23 cellular contexts compared by ENCODE assay signal in genomic region chr20:16611832-16612231, GRCh38.
"Had no signal": no experiment of that assay in that cellular context is flagged by ENCODE, and none has a peak within 500 bp of the region (broad histone marks: within the 10 kb centered on the region; RNA-seq: fewer than 3 reads in every experiment).

No MANE protein-coding gene starts in this region.

- H3K36me3 ChIP-seq: colonic mucosa, esophagus muscularis mucosa, esophagus squamous epithelium, gastrocnemius medialis, gastroesophageal sphincter, heart left ventricle had no signal

- H3K4me1 ChIP-seq: foreskin keratinocyte, gastroesophageal sphincter had no signal

- H3K9me3 ChIP-seq: colonic mucosa, esophagus muscularis mucosa, esophagus squamous epithelium, gastrocnemius medialis, gastroesophageal sphincter had no signal

- H3K4me3 Mint-ChIP-seq: dendritic cell treated with granulocyte-macrophage colony-stimulating factor and Interleukin-4, amounts not matched to agents 40 ng/mL and 50 ng/mL, for 4 days; effector memory CD8-positive, alpha-beta T cell; endodermal cell had no signal

- ATAC-seq: effector memory CD8-positive, alpha-beta T cell; foreskin keratinocyte; gastrocnemius medialis; gastroesophageal sphincter; heart left ventricle had no signal

- H3K27ac Mint-ChIP-seq: dendritic cell treated with granulocyte-macrophage colony-stimulating factor and Interleukin-4, amounts not matched to agents 40 ng/mL and 50 ng/mL, for 4 days; effector memory CD8-positive, alpha-beta T cell; endodermal cell had no signal

- H3K27ac ChIP-seq: colonic mucosa, coronary artery, dorsolateral prefrontal cortex, epithelial cell of prostate, esophagus muscularis mucosa, esophagus squamous epithelium, foreskin keratinocyte, gastrocnemius medialis, gastroesophageal sphincter, heart left ventricle had no signal

- DNase-seq: cerebellar nuclear complex; colonic mucosa; cortex of kidney; dermis blood vessel endothelial cell; dorsolateral prefrontal cortex; effector CD4-positive, alpha-beta T cell; effector CD8-positive, alpha-beta T cell; effector memory CD4-positive, alpha-beta T cell; effector memory CD8-positive, alpha-beta T cell; endodermal cell; erythroblast; esophagus squamous epithelium; foreskin fibroblast; foreskin keratinocyte; gastrocnemius medialis; glutamatergic neuron; head of caudate nucleus; heart left ventricle had no signal

- H3K27me3 ChIP-seq: colonic mucosa, dorsolateral prefrontal cortex, esophagus muscularis mucosa, esophagus squamous epithelium, foreskin keratinocyte, gastrocnemius medialis, gastroesophageal sphincter, heart left ventricle had no signal

- H3K4me3 ChIP-seq: colonic mucosa, coronary artery, dorsolateral prefrontal cortex, esophagus muscularis mucosa, esophagus squamous epithelium, gastrocnemius medialis, gastroesophageal sphincter, heart left ventricle had no signal
